ENCODE assay signal across 14 cellular contexts in the genomic region with DNA sequence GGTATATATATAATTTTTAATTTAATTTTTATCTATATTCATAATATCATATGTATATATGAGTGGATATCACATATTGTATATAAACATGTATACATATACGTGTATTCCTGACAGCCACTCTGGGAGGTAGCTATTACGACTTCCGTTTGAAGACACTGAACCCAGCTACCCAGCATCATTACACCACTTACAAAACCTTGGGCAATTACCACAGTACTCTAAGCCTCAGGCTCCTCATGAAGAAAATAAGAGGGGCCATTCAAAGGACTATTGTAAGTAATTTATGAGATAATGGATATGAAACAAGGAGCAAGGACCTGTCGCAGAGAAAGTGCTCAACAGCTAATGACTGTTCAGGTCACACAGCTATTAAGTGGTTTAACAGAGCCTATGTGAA.
"Had no signal": no experiment of that assay in that cellular context is flagged by ENCODE, and none has a peak within 500 bp of the region (broad histone marks: within the 10 kb centered on the region; RNA-seq: fewer than 3 reads in every experiment).

No MANE protein-coding gene starts in this region.

- ATAC-seq: foreskin keratinocyte, left lobe of liver had no signal

- H3K4me3 ChIP-seq: ascending aorta, colonic mucosa, tibial artery had no signal

- H3K27ac ChIP-seq: ascending aorta, colonic mucosa, foreskin keratinocyte, tibial artery had no signal

- H3K27me3 ChIP-seq: ascending aorta, colonic mucosa, foreskin keratinocyte, tibial artery had no signal

- H3K9me3 ChIP-seq: ascending aorta, colonic mucosa, tibial artery had no signal

- H3K4me1 ChIP-seq: ascending aorta, colonic mucosa, foreskin keratinocyte, tibial artery had no signal

- H3K36me3 ChIP-seq: ascending aorta, colonic mucosa, tibial artery had no signal

- DNase-seq: activated CD4-positive, alpha-beta T cell treated with anti-CD3 and anti-CD28 coated beads, Interleukin-2, amount 50 U/mL, for 4 hours; activated gamma-delta T cell; colonic mucosa; foreskin keratinocyte; glutamatergic neuron; kidney; nephron progenitor cell; stimulated activated CD4-positive, alpha-beta T cell treated with anti-CD3 and anti-CD28 coated beads, Interleukin-12 subunit alpha, Interleukin-12 subunit beta, amount 100 ng/mL, for 4 hours; stimulated activated CD4-positive, alpha-beta T cell treated with anti-CD3 and anti-CD28 coated beads, Interleukin-1b, Interleukin-23, amount 100 ng/mL, for 48 hours; stimulated activated CD8-positive, alpha-beta memory T cell treated with anti-CD3 and anti-CD28 coated beads, Interleukin-4, amount 100 ng/mL, for 48 hours; stimulated activated naive CD4-positive, alpha-beta T cell; tibial artery had no signal
